In the genomic region with DNA sequence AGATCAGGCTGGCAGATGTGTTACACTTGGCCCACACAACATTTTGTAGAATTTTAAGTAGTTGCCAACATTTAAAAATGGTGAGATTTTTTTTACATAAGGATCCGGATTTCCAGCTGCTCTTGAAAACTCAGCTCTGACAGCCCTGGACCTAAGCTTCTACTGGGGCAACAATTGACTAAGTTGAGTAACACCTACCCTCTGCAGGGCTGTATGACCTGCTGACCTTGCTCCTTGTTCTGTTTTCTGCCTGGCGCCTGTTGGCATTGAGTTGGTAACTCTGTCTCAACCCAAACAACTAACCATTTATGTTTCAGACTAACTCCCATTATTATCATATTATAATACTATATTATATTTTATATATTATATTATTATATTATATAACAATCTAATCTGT, we compare ENCODE assay signal across 31 cellular contexts. TPM values are rescaled to one million over a fixed set of nuclear protein-coding genes. Genes with fewer than 3 reads are reported as not detected.
"Had no signal": no experiment of that assay in that cellular context is flagged by ENCODE, and none has a peak within 500 bp of the region (broad histone marks: within the 10 kb centered on the region; RNA-seq: fewer than 3 reads in every experiment).

No MANE protein-coding gene starts in this region.

- DNase-seq: colonic mucosa; effector CD8-positive, alpha-beta T cell; endodermal cell; foreskin keratinocyte; heart right ventricle; hippocampal formation; left cardiac atrium; left ventricle myocardium inferior; lower lobe of right lung; naive thymus-derived CD8-positive, alpha-beta T cell; nephron progenitor cell; nucleus accumbens; sigmoid colon; spleen; stimulated activated CD4-positive, alpha-beta T cell treated with anti-CD3 and anti-CD28 coated beads, Interleukin-2, amount 100 ng/mL, for 48 hours; stimulated activated naive B cell treated with anti-CD40 and anti-IgM and Interleukin-4, amounts not matched to agents 10 μg/mL and 1 μg/mL and 100 μg/mL, for 72 hours; trophoblast cell had no signal

- H3K27me3 ChIP-seq: colonic mucosa, right atrium auricular region, sigmoid colon, thyroid gland, vagina had no signal

- H3K4me1 ChIP-seq: colonic mucosa, gastroesophageal sphincter, lower lobe of right lung, prostate gland, right atrium auricular region, spleen, vagina had no signal

- H3K27ac ChIP-seq: colonic mucosa, epithelial cell of prostate, foreskin keratinocyte, gastroesophageal sphincter, heart right ventricle, left ventricle myocardium inferior, lower lobe of right lung, prostate gland, right atrium auricular region, sigmoid colon, skin epidermis, spleen, vagina had no signal

- H3K36me3 ChIP-seq: colonic mucosa, gastroesophageal sphincter, heart right ventricle, left ventricle myocardium inferior, lower lobe of right lung, prostate gland, right atrium auricular region, sigmoid colon, spleen, thyroid gland, vagina had no signal

- H3K9me3 ChIP-seq: colonic mucosa, gastroesophageal sphincter, heart right ventricle, left ventricle myocardium inferior, lower lobe of right lung, prostate gland, right atrium auricular region, sigmoid colon, spleen, thyroid gland, vagina had no signal

- H3K4me3 ChIP-seq: colonic mucosa, gastroesophageal sphincter, heart right ventricle, left ventricle myocardium inferior, lower lobe of right lung, prostate gland, right atrium auricular region, sigmoid colon, skin epidermis, spleen, thyroid gland, vagina had no signal

- ATAC-seq: esophagus mucosa; foreskin keratinocyte; gastroesophageal sphincter; heart right ventricle; lower lobe of right lung; naive thymus-derived CD8-positive, alpha-beta T cell; stimulated activated naive B cell treated with anti-CD40 and anti-IgM and Interleukin-4, amounts not matched to agents 10 μg/mL and 1 μg/mL and 100 μg/mL, for 72 hours had no signal

- FAIRE-seq: islet of Langerhans had no signal

RNA-seq across cellular contexts. Expression of gene LRRC55, which starts 21.1 kb away (rescaled TPM):
- total RNA-seq: fibroblast of lung; foreskin keratinocyte; mesenteric fat pad; myocyte; naive thymus-derived CD8-positive, alpha-beta T cell; osteocyte; right atrium auricular region; ureter had no signal
- polyA plus RNA-seq: fibroblast of lung; foreskin keratinocyte; naive thymus-derived CD8-positive, alpha-beta T cell had no signal
